In genomic region chr5:172052454-172053236, GRCh38 we compare ENCODE assay signal across 11 cellular contexts. TPM values are rescaled to one million over a fixed set of nuclear protein-coding genes. Genes with fewer than 3 reads are reported as not detected.
DNase-seq lines count a peak whose midpoint lies in the region; ATAC-seq, FAIRE-seq and TF ChIP-seq lines count a peak whose summit lies in the region.
"Had no signal": no experiment of that assay in that cellular context is flagged by ENCODE, and none has a peak within 500 bp of the region (broad histone marks: within the 10 kb centered on the region; RNA-seq: fewer than 3 reads in every experiment).

No MANE protein-coding gene starts in this region.

- no peak for FAIRE-seq in HepG2 (lab: Jason Lieb, UNC)
- FAIRE-seq: H54, TTC549 had no signal

- intact Hi-C loops in dendritic cell treated with granulocyte-macrophage colony-stimulating factor and Interleukin-4, amounts not matched to agents 40 ng/mL and 50 ng/mL, for 4 days (cut with micrococcal nuclease) = no loop called here
- intact Hi-C loops in HepG2 (cut with micrococcal nuclease; ENCODE audit: unreplicated experiment) = no loop called here
- intact Hi-C loops in thyroid gland (cut with DNase I) = no loop called here
- intact Hi-C loops in CD14-positive monocyte (cut with micrococcal nuclease) = no loop called here

- H3K9ac ChIP-seq in HepG2 (ENCODE audit: insufficient read depth, low read depth, low read length) = no peak overlapping the region

- in situ Hi-C loops in HepG2 (cut with HindIII; ENCODE audit: extremely low pct_ligation_motif_present, low pct_unique_long_range_greater_than_20kb) = no loop called here

- 92% methylated on average over 16 of the region's 19 CpGs for WGBS in HepG2 (ENCODE audit: low lambda C conversion rate)
- 72 to 88% methylated on average over 19 of the region's 19 CpGs for WGBS in thyroid gland, 2 donors

- CTCF ChIA-PET in HepG2 (lab: Yijun Ruan, JAX; ENCODE audit: low intra/inter-chr PET ratio, low total read pairs) = no interaction called here

- H3K9me3 ChIP-seq in HepG2 (ENCODE audit: low read length) = no peaks in the 10 kb centered on the region
- H3K9me3 ChIP-seq in thyroid gland = no peaks in the 10 kb centered on the region

- H3K4me3 Mint-ChIP-seq in dendritic cell treated with granulocyte-macrophage colony-stimulating factor and Interleukin-4, amounts not matched to agents 40 ng/mL and 50 ng/mL, for 4 days = no peak overlapping the region
- no peak overlapping the region for H3K4me3 Mint-ChIP-seq in CD14-positive monocyte
- H3K4me3 Mint-ChIP-seq: activated naive CD8-positive, alpha-beta T cell treated with anti-CD3 and anti-CD28 coated beads, Interleukin-2, amount 10 ng/mL, durations not matched to agents 7 days and 5 days had no signal

- TF ChIP-seq CTCF in HepG2 (CRISPR knock-in tag; IDR thresholded peaks at IDR 0.05) (0 out of 2 replicates have a peak, but pooled peaks have one; percentile 5), thyroid gland (IDR thresholded peaks at IDR 0.05) (no peak), CD14-positive monocyte (IDR thresholded peaks at IDR 0.05) (no peak)

- no peaks in the 10 kb centered on the region for H3K27me3 Mint-ChIP-seq in dendritic cell treated with granulocyte-macrophage colony-stimulating factor and Interleukin-4, amounts not matched to agents 40 ng/mL and 50 ng/mL, for 4 days
- H3K27me3 Mint-ChIP-seq in CD14-positive monocyte (ENCODE audit: low read depth in 3 of 3) = peaks cover 0 to 5% (median 2%) of the 10 kb centered on the region in 3 donors
- H3K27me3 Mint-ChIP-seq: activated naive CD8-positive, alpha-beta T cell treated with anti-CD3 and anti-CD28 coated beads, Interleukin-2, amount 10 ng/mL, durations not matched to agents 7 days and 5 days had no signal

- H3K79me2 ChIP-seq in HepG2 (ENCODE audit: insufficient read depth, low read length) = no peaks in the 10 kb centered on the region

- no peak for TF ChIP-seq POLR2A in HepG2 (IDR thresholded peaks at IDR 0.05; ENCODE audit: insufficient read depth in 1 of 2, low read depth in 2 of 2, low read length in 2 of 2)
- TF ChIP-seq POLR2A in thyroid gland (IDR thresholded peaks at IDR 0.05) = no peak

- no peak for TF ChIP-seq RAD21 in HepG2 (CRISPR knock-in tag; IDR thresholded peaks at IDR 0.05)

- no peak for TF ChIP-seq EP300 in HepG2 (IDR thresholded peaks at IDR 0.05; ENCODE audit: low read depth in 2 of 2, low read length in 2 of 2)
- TF ChIP-seq EP300 in HepG2 (CRISPR knock-in tag; IDR thresholded peaks at IDR 0.05; ENCODE audit: borderline replicate concordance) = no peak

- no TSS peak for BruUV-seq in HepG2 (replicated peaks; lab: Mats Ljungman, UMichigan)

- H3K4me1 Mint-ChIP-seq in dendritic cell treated with granulocyte-macrophage colony-stimulating factor and Interleukin-4, amounts not matched to agents 40 ng/mL and 50 ng/mL, for 4 days (ENCODE audit: low read depth) = peaks cover 47% of the 10 kb centered on the region
- H3K4me1 Mint-ChIP-seq in CD14-positive monocyte = peaks cover 2% of the 10 kb centered on the region

- H3K27ac ChIP-seq in HepG2 (ENCODE audit: extremely low read length, insufficient read depth, low read length) (no peak overlapping the region), thyroid gland (peak overlapping the region in 2 of 3 donors; percentile 32 to 66)

- H4K20me1 ChIP-seq in HepG2 (ENCODE audit: insufficient read depth, low read length) = no peaks in the 10 kb centered on the region

- H3K36me3 Mint-ChIP-seq in dendritic cell treated with granulocyte-macrophage colony-stimulating factor and Interleukin-4, amounts not matched to agents 40 ng/mL and 50 ng/mL, for 4 days (ENCODE audit: low read depth) = peaks cover 99% of the 10 kb centered on the region
- H3K36me3 Mint-ChIP-seq in CD14-positive monocyte = peaks cover 93 to 100% of the 10 kb centered on the region in 2 donors

- no peak overlapping the region for H2AFZ ChIP-seq in HepG2 (ENCODE audit: low read length)

- POLR2A ChIA-PET in HepG2 (lab: Yijun Ruan, JAX) = no interaction called here

- peak overlapping the region; percentile 66 for H3K27ac Mint-ChIP-seq in dendritic cell treated with granulocyte-macrophage colony-stimulating factor and Interleukin-4, amounts not matched to agents 40 ng/mL and 50 ng/mL, for 4 days
- peak overlapping the region in 2 of 7 donors; percentile 12 to 65 for H3K27ac Mint-ChIP-seq in CD14-positive monocyte
- H3K27ac Mint-ChIP-seq: activated naive CD8-positive, alpha-beta T cell treated with anti-CD3 and anti-CD28 coated beads, Interleukin-2, amount 10 ng/mL, durations not matched to agents 7 days and 5 days had no signal

- H3K36me3 ChIP-seq in HepG2 (replicated peaks in 1 of 2; ENCODE audit: control insufficient read depth in 1 of 2, insufficient read depth in 2 of 2, low read length in 2 of 2) (peaks cover 2 to 4% of the 10 kb centered on the region in 2 experiments; a peak in 3 of 5 replicates), thyroid gland (no peaks in the 10 kb centered on the region)

- DNase-seq in LHCN-M2 (ENCODE audit: low read depth) (peak; percentile 23), HepG2 (ENCODE audit: low spot score) (no peak), thyroid gland (peak; percentile 12 to 63), CD14-positive monocyte (ENCODE audit: low spot score) (no peak), germinal center (ENCODE audit: low spot score) (no peak)
- DNase-seq: activated naive CD8-positive, alpha-beta T cell treated with anti-CD3 and anti-CD28 coated beads, Interleukin-2, amount 10 ng/mL, durations not matched to agents 7 days and 5 days; occipital lobe had no signal

- peaks cover 4% of the 10 kb centered on the region for H3K4me1 ChIP-seq in HepG2 (ENCODE audit: insufficient read depth, low read length)
- H3K4me1 ChIP-seq in thyroid gland = peaks cover 13 to 14% of the 10 kb centered on the region in 2 donors

- no peaks in the 10 kb centered on the region for H3K27me3 ChIP-seq in HepG2 (ENCODE audit: control insufficient read depth in 1 of 2, insufficient read depth in 2 of 2, low read length in 2 of 2)
- H3K27me3 ChIP-seq in thyroid gland = no peaks in the 10 kb centered on the region

- H3K4me3 ChIP-seq in HepG2 (replicated peaks in 1 of 3; ENCODE audit: insufficient read depth in 1 of 3, low read depth in 2 of 3, low read length in 3 of 3) (no peak overlapping the region), thyroid gland (replicated peaks in 1 of 3) (no peak overlapping the region)

- H3K9me3 Mint-ChIP-seq in dendritic cell treated with granulocyte-macrophage colony-stimulating factor and Interleukin-4, amounts not matched to agents 40 ng/mL and 50 ng/mL, for 4 days = no peaks in the 10 kb centered on the region
- H3K9me3 Mint-ChIP-seq in CD14-positive monocyte = no peaks in the 10 kb centered on the region
- H3K9me3 Mint-ChIP-seq: activated naive CD8-positive, alpha-beta T cell treated with anti-CD3 and anti-CD28 coated beads, Interleukin-2, amount 10 ng/mL, durations not matched to agents 7 days and 5 days had no signal

- H3K4me2 ChIP-seq in HepG2 (ENCODE audit: low read depth, low read length) = no peak overlapping the region

- ATAC-seq in HepG2 (no peak), GM19328 (IDR thresholded peaks at IDR 0.05; ENCODE audit: unreplicated experiment) (no peak)

TF ChIP-seq in HepG2, 621 proteins besides CTCF, POLR2A, EP300 and RAD21:
- TF ChIP-seq ZSCAN9 (CRISPR knock-in tag; IDR thresholded peaks at IDR 0.05; ENCODE audit: borderline replicate concordance) (no peak), MTF1 (CRISPR knock-in tag; IDR thresholded peaks at IDR 0.05) (no peak), ZBTB8A (CRISPR knock-in tag; IDR thresholded peaks at IDR 0.05; ENCODE audit: borderline replicate concordance, low read depth) (no peak), ZNF740 (CRISPR knock-in tag; IDR thresholded peaks at IDR 0.05) (no peak), ZNF780A (CRISPR knock-in tag; IDR thresholded peaks at IDR 0.05) (no peak), SIN3B (IDR thresholded peaks at IDR 0.05; ENCODE audit: low read length) (no peak), ZNF713 (CRISPR knock-in tag; IDR thresholded peaks at IDR 0.05) (no peak), ZBTB20 (CRISPR knock-in tag; IDR thresholded peaks at IDR 0.05; ENCODE audit: borderline replicate concordance, low read depth) (no peak)

RNA-seq across cellular contexts. Expression of gene FBXW11, which starts 46.2 kb away (rescaled TPM):
- total RNA-seq in LHCN-M2 (2014; rRNA removed) (69.2 and 78.4 TPM in 2 replicates), HepG2 (2016; rRNA removed; fragmentation: Illumina TruSeq; extraction: Trizol) (53.6 and 78.0 TPM in 2 replicates), thyroid gland (10 to 100 TPM; 61.3 to 76.6 (median 70.2) TPM)
- polyA plus RNA-seq in LHCN-M2 (2012) = 22.4 TPM
- total RNA-seq in HepG2 (2016; cell fraction: cytosol; rRNA removed; fragmentation: Illumina TruSeq; extraction: Trizol; ENCODE audit: low read depth) = 13.9 and 16.6 TPM in 2 replicates
- total RNA-seq in HepG2 (2016; cell fraction: insoluble cytoplasmic fraction; rRNA removed; fragmentation: Illumina TruSeq; extraction: Trizol) = 52.4 and 73.5 TPM in 2 replicates
- total RNA-seq in HepG2 (2016; cell fraction: membrane; rRNA removed; fragmentation: Illumina TruSeq; extraction: Trizol) = 54.3 and 57.1 TPM in 2 replicates
- total RNA-seq in HepG2 (2016; cell fraction: nucleus; rRNA removed; fragmentation: Illumina TruSeq; extraction: Trizol) = 37.5 and 42.2 TPM in 2 replicates
- polyA plus RNA-seq in HepG2 (2011; rRNA removed) (31.7 and 33.6 TPM in 2 replicates), CD14-positive monocyte (10 to 100 TPM; 18.2 to 24.5 TPM)
- 25.6 and 34.6 TPM in 2 replicates for polyA plus RNA-seq in HepG2 (2011; cell fraction: cytosol; rRNA removed)
- polyA plus RNA-seq in HepG2 (2011; cell fraction: nucleus; rRNA removed) = 16.7 and 20.7 TPM in 2 replicates
- polyA plus RNA-seq in HepG2 (2012) = 26.7 and 31.9 TPM in 2 replicates
- 5.1 and 5.2 TPM in 2 replicates for polyA plus RNA-seq in HepG2 (2016; cell fraction: cytosol; fragmentation: Illumina TruSeq; extraction: Trizol; ENCODE audit: low read depth)
- 49.8 and 50.1 TPM in 2 replicates for polyA plus RNA-seq in HepG2 (2016; cell fraction: insoluble cytoplasmic fraction; fragmentation: Illumina TruSeq; extraction: Trizol; ENCODE audit: low read depth)
- 19.6 and 21.6 TPM in 2 replicates for polyA plus RNA-seq in HepG2 (2016; cell fraction: membrane; fragmentation: Illumina TruSeq; extraction: Trizol; ENCODE audit: low read depth)
- 22.7 and 23.9 TPM in 2 replicates for polyA plus RNA-seq in HepG2 (2016; cell fraction: nucleus; fragmentation: Illumina TruSeq; extraction: Trizol; ENCODE audit: insufficient read depth, low read depth)
- polyA minus RNA-seq in HepG2 (2011; rRNA and poly(A)+ RNA removed; ENCODE audit: low replicate concordance) = 103 and 117 TPM in 2 replicates
- 41.9 and 50.8 TPM in 2 replicates for polyA minus RNA-seq in HepG2 (2011; cell fraction: cytosol; rRNA and poly(A)+ RNA removed)
- 52.0 and 58.4 TPM in 2 replicates for polyA minus RNA-seq in HepG2 (2011; cell fraction: nucleus; rRNA and poly(A)+ RNA removed)

Comparison
In these comparisons a context has a peak if more than half of its experiments do, and no peak if none do; other contexts are left out.
1. DNase-seq: peak in LHCN-M2 (single experiment) and thyroid gland (2 of 2); none in HepG2 (single experiment), CD14-positive monocyte (single experiment) and germinal center (single experiment).